8 cellular contexts compared by ENCODE assay signal in genomic region chr5:141691867-141692532, GRCh38. TPM values are rescaled to one million over a fixed set of nuclear protein-coding genes. Genes with fewer than 3 reads are reported as not detected.
DNase-seq lines count a peak whose midpoint lies in the region; ATAC-seq, FAIRE-seq and TF ChIP-seq lines count a peak whose summit lies in the region.

No MANE protein-coding gene starts in this region.

- TF ChIP-seq RAD21 in A549 (conservative IDR thresholded peaks at IDR 0.05 in 1 of 2, IDR thresholded peaks at IDR 0.05 in 1 of 2) = peak; percentile 95 to 99

- peak overlapping the region in 1 of 2 experiments; percentile 57; a peak in 2 of 6 replicates for H3K27ac ChIP-seq in A549
- peak overlapping the region; percentile 70 for H3K27ac ChIP-seq in caudate nucleus (ENCODE audit: low read depth, low read length)

- 2% methylated on average over 16 of the region's 30 CpGs for WGBS in A549 (ENCODE audit: missing lambda C conversion rate)

- FAIRE-seq in A549 (lab: Jason Lieb, UNC) = no peak

- CTCF ChIA-PET in A549 (lab: Yijun Ruan, JAX) = interaction anchor here (0.5 to 16.8 kb wide), 75 partner anchors 9 to 858 kb away, joined by 3 to 424 read pairs (median 5); partner anchors contain the start of genes ARAP3, DELE1, PCDH1 and PCDH12

- POLR2A ChIA-PET in A549 (lab: Yijun Ruan, JAX) = interaction anchor here (0.5 to 1.5 kb wide), 5 partner anchors 23 to 401 kb away, joined by 3 to 11 read pairs (median 3); partner anchors contain the start of gene RNF14

- TF ChIP-seq EP300 in A549 (IDR thresholded peaks at IDR 0.05) = no peak

- H3K9me3 ChIP-seq in A549 = no peaks in the 10 kb centered on the region

- peaks cover 2% of the 10 kb centered on the region; the same call in 1 of the 3 replicates for H3K4me1 ChIP-seq in A549

- peak; percentile 98 for TF ChIP-seq CTCF in A549 (IDR thresholded peaks at IDR 0.05)

- peak overlapping the region; percentile 79 for H3K4me2 ChIP-seq in A549

- TF ChIP-seq POLR2A in A549 (IDR thresholded peaks at IDR 0.05; ENCODE audit: low read length) = no peak

- H3K4me3 ChIP-seq in A549 = peak overlapping the region; percentile 38

- DNase-seq in A549 (ENCODE audit: low read depth in 1 of 2, low spot score in 1 of 2) = peak; percentile 71 to 74
- peak; percentile 83 for DNase-seq in NCI-H2196 (lab: John Stamatoyannopoulos, UW; ENCODE audit: unreplicated experiment)
- peak; percentile 75 for DNase-seq in activated CD4-positive, CD25-positive, alpha-beta regulatory T cell treated with anti-CD3 and anti-CD28 coated beads, Interleukin-2, amount 50 U/mL, for 16 hours (ENCODE audit: low read depth, low spot score)
- DNase-seq in caudate nucleus (lab: John Stamatoyannopoulos, UW) = peak in 58 of 61 donors; percentile 24 to 87 (median 76)
- DNase-seq in islet precursor cell = peak; percentile 93
- DNase-seq in stimulated activated CD4-positive, alpha-beta T cell treated with anti-CD3 and anti-CD28 coated beads, Interleukin-12 subunit alpha, Interleukin-12 subunit beta, amount 100 ng/mL, for 4 hours = peak; percentile 86

- ATAC-seq in A549 (peak; percentile 91 to 96), GM18502 (IDR thresholded peaks at IDR 0.05; ENCODE audit: poor library complexity, unreplicated experiment) (peak; percentile 90), HG02970 (IDR thresholded peaks at IDR 0.05; ENCODE audit: low FRiP score, unreplicated experiment) (peak; percentile 72)

TF ChIP-seq in A549, 52 proteins besides CTCF, POLR2A, EP300 and RAD21:
- no peak for TF ChIP-seq PBX3 (IDR thresholded peaks at IDR 0.05)
- TF ChIP-seq HEYL (CRISPR knock-in tag; IDR thresholded peaks at IDR 0.05) = no peak
- TF ChIP-seq SMC3 (IDR thresholded peaks at IDR 0.05) = peak; percentile 92
- no peak for TF ChIP-seq HOXA7 (CRISPR knock-in tag; IDR thresholded peaks at IDR 0.05)
- no peak for TF ChIP-seq ZC3H11A (IDR thresholded peaks at IDR 0.05)
- TF ChIP-seq HDAC2 (IDR thresholded peaks at IDR 0.05) = 0 out of 2 replicates have a peak, but pooled peaks have one; percentile 38
- TF ChIP-seq MAX (IDR thresholded peaks at IDR 0.05) = peak; percentile 25; the same call in 1 of the 2 replicates
- peak; percentile 73; the same call in 1 of the 2 replicates for TF ChIP-seq MAZ (IDR thresholded peaks at IDR 0.05; ENCODE audit: borderline replicate concordance, low read depth, low read length)
- TF ChIP-seq CHD2 (IDR thresholded peaks at IDR 0.05; ENCODE audit: low read length, partially characterized antibody) = no peak
- TF ChIP-seq FOSL2 (IDR thresholded peaks at IDR 0.05) = no peak
- no peak for TF ChIP-seq FOSL2 (CRISPR knock-in tag; IDR thresholded peaks at IDR 0.05)
- no peak for TF ChIP-seq CHD4 (IDR thresholded peaks at IDR 0.05; ENCODE audit: borderline replicate concordance)
- no peak for TF ChIP-seq POLR2AphosphoS2 (conservative IDR thresholded peaks at IDR 0.05; ENCODE audit: low read length)
- peak; percentile 99 for TF ChIP-seq ESRRA (IDR thresholded peaks at IDR 0.05; ENCODE audit: borderline replicate concordance, low read length)
TF ChIP-seq in A549: peak in this region for 5.

RNA-seq across cellular contexts. Expression of gene ARAP3, which starts 10.0 kb away (rescaled TPM):
- polyA plus RNA-seq in A549 (2011; rRNA removed) (3.0 and 4.5 TPM in 2 replicates), A549 (2017; fragmentation: RNase III; extraction: RNeasy Plus Mini Kit Qiagen cat#74134 plus additional on column Dnase treatment) (5.1 to 6.9 TPM (median 6.6 TPM) in 3 replicates)
- polyA plus RNA-seq in A549 (2012; cell fraction: cytosol; rRNA removed) = 3.6 and 4.3 TPM in 2 replicates
- 16.2 and 16.7 TPM in 2 replicates for polyA plus RNA-seq in A549 (2012; cell fraction: nucleus; rRNA removed)
- 6.8 and 8.2 TPM in 2 replicates for polyA minus RNA-seq in A549 (2011; rRNA and poly(A)+ RNA removed)

RNA-seq across cellular contexts. Expression of gene FCHSD1, which starts 40.8 kb away (rescaled TPM):
- polyA plus RNA-seq in A549 (2011; rRNA removed) (11.0 and 12.2 TPM in 2 replicates), A549 (2017; fragmentation: RNase III; extraction: RNeasy Plus Mini Kit Qiagen cat#74134 plus additional on column Dnase treatment) (10.1 to 14.5 TPM (median 14.0 TPM) in 3 replicates)
- 9.2 and 9.7 TPM in 2 replicates for polyA plus RNA-seq in A549 (2012; cell fraction: cytosol; rRNA removed)
- 87.6 and 92.1 TPM in 2 replicates for polyA plus RNA-seq in A549 (2012; cell fraction: nucleus; rRNA removed)
- 6.9 and 12.2 TPM in 2 replicates for polyA minus RNA-seq in A549 (2011; rRNA and poly(A)+ RNA removed)

RNA-seq across cellular contexts. Expression of gene RELL2, which starts 55.2 kb away (rescaled TPM):
- polyA plus RNA-seq in A549 (2011; rRNA removed) (2.8 and 3.6 TPM in 2 replicates), A549 (2017; fragmentation: RNase III; extraction: RNeasy Plus Mini Kit Qiagen cat#74134 plus additional on column Dnase treatment) (5.0 to 6.5 TPM (median 6.5 TPM) in 3 replicates)
- 4.7 and 4.9 TPM in 2 replicates for polyA plus RNA-seq in A549 (2012; cell fraction: cytosol; rRNA removed)
- polyA plus RNA-seq in A549 (2012; cell fraction: nucleus; rRNA removed) = 16.1 and 20.1 TPM in 2 replicates
- polyA minus RNA-seq in A549 (2011; rRNA and poly(A)+ RNA removed) = 1.9 and 2.5 TPM in 2 replicates

RNA-seq across cellular contexts. Expression of gene HDAC3, which starts 55.4 kb away (rescaled TPM):
- polyA plus RNA-seq in A549 (2011; rRNA removed) (67.3 and 80.0 TPM in 2 replicates), A549 (2017; fragmentation: RNase III; extraction: RNeasy Plus Mini Kit Qiagen cat#74134 plus additional on column Dnase treatment) (51.1 to 56.9 TPM (median 51.7 TPM) in 3 replicates)
- polyA plus RNA-seq in A549 (2012; cell fraction: cytosol; rRNA removed) = 69.5 and 84.1 TPM in 2 replicates
- polyA plus RNA-seq in A549 (2012; cell fraction: nucleus; rRNA removed) = 82.2 and 128 TPM in 2 replicates
- polyA minus RNA-seq in A549 (2011; rRNA and poly(A)+ RNA removed) = 67.7 and 68.1 TPM in 2 replicates
